ENCODE assay signal across 1 cellular context in genomic region chr2:201858267-201858666, GRCh38.
TF ChIP-seq lines count a peak whose summit lies in the region.

No MANE protein-coding gene starts in this region.

TF ChIP-seq in IMR-90, 13 proteins besides CTCF, POLR2A, EP300 and RAD21:
- TF ChIP-seq MXI1 (IDR thresholded peaks at IDR 0.05; ENCODE audit: borderline replicate concordance, low read depth, low read length) (no peak), FOS (IDR thresholded peaks at IDR 0.05; ENCODE audit: low read depth, low read length) (no peak), USF2 (IDR thresholded peaks at IDR 0.05; ENCODE audit: low read depth, low read length) (no peak), MAZ (IDR thresholded peaks at IDR 0.05; ENCODE audit: borderline replicate concordance, low read depth, low read length) (no peak), RFX5 (IDR thresholded peaks at IDR 0.05; ENCODE audit: low read depth, low read length) (no peak), NFE2L2 (IDR thresholded peaks at IDR 0.05; ENCODE audit: low read depth, low read length) (no peak), RCOR1 (IDR thresholded peaks at IDR 0.05; ENCODE audit: insufficient replicate concordance, low read length) (no peak), ELK1 (IDR thresholded peaks at IDR 0.05; ENCODE audit: borderline replicate concordance, low read depth, low read length) (no peak), BHLHE40 (IDR thresholded peaks at IDR 0.05; ENCODE audit: low read depth, low read length) (no peak), MAFK (IDR thresholded peaks at IDR 0.05; ENCODE audit: low read depth, low read length) (no peak), CEBPB (IDR thresholded peaks at IDR 0.05; ENCODE audit: low read depth, low read length) (no peak), CHD1 (IDR thresholded peaks at IDR 0.05; ENCODE audit: low read depth, low read length) (no peak)
